8 cellular contexts compared by ENCODE assay signal in the genomic region with DNA sequence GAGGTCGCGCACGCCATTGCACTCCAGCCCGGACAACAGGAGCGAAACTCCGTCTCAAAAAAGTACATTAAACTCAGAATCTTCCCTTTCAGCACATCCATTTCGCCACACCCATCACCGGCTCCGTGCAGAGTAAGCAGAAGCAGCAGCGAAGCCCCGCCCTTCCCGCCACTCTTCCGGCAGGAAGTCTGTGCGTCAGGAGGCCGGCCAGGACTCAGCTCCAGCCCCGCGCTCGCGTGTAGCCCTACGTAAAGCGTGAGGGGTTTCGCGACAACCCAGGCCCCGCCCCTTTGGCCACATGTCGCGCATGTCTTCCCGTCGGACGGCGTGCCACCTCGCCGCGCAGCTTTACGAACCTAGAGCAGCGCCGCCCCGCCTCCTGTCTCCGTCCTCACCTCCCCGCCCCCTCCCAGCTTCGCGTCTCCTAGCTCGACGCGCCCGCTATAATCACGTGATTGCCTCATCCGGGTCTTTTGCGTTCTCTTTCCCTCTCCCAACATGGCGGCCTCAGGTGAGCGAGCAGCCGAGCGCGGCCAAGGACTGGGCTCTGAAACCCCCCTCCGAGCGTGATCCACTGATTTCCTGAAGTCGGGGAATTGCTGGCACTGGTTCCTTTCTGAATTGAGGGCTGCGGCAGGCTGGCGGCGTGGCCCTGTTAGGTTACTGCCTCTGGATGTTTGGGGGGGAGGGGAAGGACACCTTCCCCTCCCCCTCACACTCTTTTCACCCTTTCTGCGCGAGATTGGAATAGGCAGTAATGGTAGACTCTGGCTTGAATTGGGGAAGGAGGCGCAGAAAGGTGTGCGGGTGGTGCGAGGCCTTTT. TPM values are rescaled to one million over a fixed set of nuclear protein-coding genes. Genes with fewer than 3 reads are reported as not detected.
A peak's percentile ranks its signal among the peaks of the same experiment; 100 is the strongest.
DNase-seq lines count a peak whose midpoint lies in the region; ATAC-seq and TF ChIP-seq lines count a peak whose summit lies in the region.

Gene EIF4B (plus strand): TSS at position 471 of the 824 bp plus-strand sequence. CDS start 28 bp downstream, at position 499.

- H3K4me1 ChIP-seq in Karpas-422 (ENCODE audit: low read length) (peaks cover 37% of the 10 kb centered on the region), esophagus muscularis mucosa (peaks cover 50 to 57% (median 55%) of the 10 kb centered on the region in 4 donors)

- intact Hi-C loops in esophagus muscularis mucosa (cut with DNase I) = no loop called here

- no peaks in the 10 kb centered on the region for H3K9me2 ChIP-seq in Karpas-422 (replicated peaks; ENCODE audit: insufficient read depth, low read length)

- H3K27ac ChIP-seq in Karpas-422 (ENCODE audit: low read length) (peak within 1 kb of the TSS; percentile 87), esophagus muscularis mucosa (replicated peaks in 1 of 4) (peak within 1 kb of the TSS; percentile 86 to 95 (median 89))

- H4K20me1 ChIP-seq in Karpas-422 (ENCODE audit: insufficient read depth, low read depth, low read length) = peaks cover 39% of the 10 kb centered on the region

- TF ChIP-seq CTCF in esophagus muscularis mucosa (IDR thresholded peaks at IDR 0.05) = peak in 1 of 3 experiments; percentile 34

- H2AFZ ChIP-seq in Karpas-422 (ENCODE audit: low read length) = no peak within 1 kb of the TSS; the same call in 1 of the 2 replicates

- peak within 1 kb of the TSS; percentile 93 for H3K4me2 ChIP-seq in Karpas-422 (ENCODE audit: low read depth, low read length, poor library complexity, severe bottlenecking)

- H3K4me3 ChIP-seq in Karpas-422 (ENCODE audit: low read length) (peak within 1 kb of the TSS; percentile 94), esophagus muscularis mucosa (peak within 1 kb of the TSS; percentile 64 to 99 (median 81))

- H3K36me3 ChIP-seq in Karpas-422 (ENCODE audit: insufficient read depth, low read length) (peaks cover 33% of the 10 kb centered on the region; the same call in 1 of the 2 replicates), esophagus muscularis mucosa (peaks cover 0 to 11% (median 3%) of the 10 kb centered on the region in 4 donors)

- H3K9ac ChIP-seq in Karpas-422 (ENCODE audit: low read length) = peak within 1 kb of the TSS; percentile 97

- no peaks in the 10 kb centered on the region for H3K27me3 ChIP-seq in Karpas-422 (ENCODE audit: low read length)
- H3K27me3 ChIP-seq in esophagus muscularis mucosa = peaks cover 0 to under 1% (median 0%) of the 10 kb centered on the region in 4 donors

- peak; percentile 52 for TF ChIP-seq POLR2A in esophagus muscularis mucosa (IDR thresholded peaks at IDR 0.05; ENCODE audit: low read depth)

- ATAC-seq in GM21825 (IDR thresholded peaks at IDR 0.05; ENCODE audit: unreplicated experiment) = peak; percentile 87

- DNase-seq in DMS79 treated with DMSO at 0.1 percent for 48 hours (lab: John Stamatoyannopoulos, UW) = peak; percentile 90
- peak; percentile 100 for DNase-seq in Karpas-422
- DNase-seq in RKO (ENCODE audit: low spot score) = peak; percentile 99
- peak; percentile 99 for DNase-seq in activated T-helper 1 cell treated with Interleukin-2 at 50 U/mL for 16 hours (ENCODE audit: low read depth)
- peak; percentile 100 for DNase-seq in esophagus muscularis mucosa (ENCODE audit: extremely low spot score)
- peak; percentile 100 for DNase-seq in myocyte (ENCODE audit: low read depth)
- peak; percentile 99 to 100 for DNase-seq in stimulated activated CD8-positive, alpha-beta memory T cell treated with anti-CD3 and anti-CD28 coated beads, Interleukin-7, amount 100 ng/mL, for 48 hours (ENCODE audit: extremely low read depth in 1 of 2, low read depth in 1 of 2)

- TF ChIP-seq EP300 in esophagus muscularis mucosa (IDR thresholded peaks at IDR 0.05) = peak; percentile 63

- under 1% methylated on average over 45 of the region's 64 CpGs for WGBS in esophagus muscularis mucosa

- H3K9me3 ChIP-seq in Karpas-422 (ENCODE audit: low read length) (no peaks in the 10 kb centered on the region), esophagus muscularis mucosa (no peaks in the 10 kb centered on the region)

- H3K79me2 ChIP-seq in Karpas-422 (ENCODE audit: low read length) = peaks cover 49% of the 10 kb centered on the region

RNA-seq across cellular contexts. Expression of gene EIF4B, which starts in this region (rescaled TPM):
- total RNA-seq in Karpas-422 (2014; rRNA removed; shearing (Covaris generic); ENCODE audit: low replicate concordance) = 549 and 718 TPM in 2 replicates
- total RNA-seq in esophagus muscularis mucosa (100 to 1,000 TPM; 400 to 648 (median 576) TPM), myocyte (494 and 561 TPM in 2 replicates)
- 183 TPM for polyA plus RNA-seq in myocyte (2012)

Comparison
In these comparisons a context has a peak if more than half of its experiments do, and no peak if none do; other contexts are left out.
1. Peak in every context shown above with its lines: DNase-seq, ATAC-seq, H3K4me3 ChIP-seq and H3K27ac ChIP-seq.